ENCODE assay signal across 22 cellular contexts in the genomic region with DNA sequence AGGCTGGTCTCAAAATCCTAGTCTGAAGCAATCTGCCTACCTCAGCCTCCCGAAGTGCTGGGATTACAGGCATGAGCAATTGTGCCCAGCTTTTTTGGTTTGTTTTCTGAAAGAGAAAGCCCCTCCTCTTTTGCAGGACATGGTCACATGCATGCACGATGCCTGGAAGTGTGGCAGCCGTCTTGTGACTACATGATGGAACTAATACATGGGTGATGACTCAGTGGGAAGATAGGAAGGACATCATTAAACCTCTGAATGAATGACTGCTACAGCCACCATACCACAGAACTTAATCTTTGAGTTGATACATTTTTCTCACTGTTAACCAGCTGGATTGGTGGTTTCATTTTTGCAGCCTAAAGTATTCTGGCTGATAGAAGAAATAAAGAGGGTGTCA. TPM values are rescaled to one million over a fixed set of nuclear protein-coding genes. Genes with fewer than 3 reads are reported as not detected.
DNase-seq lines count a peak whose midpoint lies in the region; ATAC-seq and TF ChIP-seq lines count a peak whose summit lies in the region.
"Had no signal": no experiment of that assay in that cellular context is flagged by ENCODE, and none has a peak within 500 bp of the region (broad histone marks: within the 10 kb centered on the region; RNA-seq: fewer than 3 reads in every experiment).

No MANE protein-coding gene starts in this region.

- peak; percentile 36 for ATAC-seq in naive thymus-derived CD4-positive, alpha-beta T cell
- no peak for ATAC-seq in GM21576 (IDR thresholded peaks at IDR 0.05; ENCODE audit: unreplicated experiment)
- no peak for ATAC-seq in activated CD8-positive, alpha-beta memory T cell treated with anti-CD3 and anti-CD28 coated beads, Interleukin-2, amount 10 ng/mL, durations not matched to agents 7 days and 5 days
- ATAC-seq in GM18870 (IDR thresholded peaks at IDR 0.05; ENCODE audit: unreplicated experiment) = no peak
- ATAC-seq: esophagus mucosa, HCT116, left cardiac atrium, upper lobe of right lung had no signal

- peaks cover 18% of the 10 kb centered on the region for H3K27me3 ChIP-seq in GM23248 (replicated peaks; ENCODE audit: insufficient read depth)
- no peaks in the 10 kb centered on the region for H3K27me3 ChIP-seq in naive thymus-derived CD4-positive, alpha-beta T cell (ENCODE audit: control insufficient read depth in 2 of 2, insufficient read depth in 2 of 2, low read length in 2 of 2)
- peaks cover 28% of the 10 kb centered on the region for H3K27me3 ChIP-seq in MG63
- H3K27me3 ChIP-seq: BLaER1, right atrium auricular region, upper lobe of right lung had no signal

- no peaks in the 10 kb centered on the region for H3K79me2 ChIP-seq in GM23248 (ENCODE audit: insufficient read depth)

- no peak for TF ChIP-seq CTCF in epithelial cell of esophagus (IDR thresholded peaks at IDR 0.05; ENCODE audit: insufficient read depth, low read depth, low read length, missing control alignments)

- in situ Hi-C loops in GM23248 (cut with MboI) = no loop called here

- intact Hi-C loops in naive thymus-derived CD4-positive, alpha-beta T cell (cut with micrococcal nuclease) = no loop called here

- H2AFZ ChIP-seq in GM23248 = no peak overlapping the region

- no peak overlapping the region for H3K4me3 Mint-ChIP-seq in naive thymus-derived CD4-positive, alpha-beta T cell
- H3K4me3 Mint-ChIP-seq in activated CD8-positive, alpha-beta memory T cell treated with anti-CD3 and anti-CD28 coated beads, Interleukin-2, amount 10 ng/mL, durations not matched to agents 7 days and 5 days = no peak overlapping the region
- H3K4me3 Mint-ChIP-seq: stimulated activated naive CD8-positive, alpha-beta T cell treated with anti-CD3 and anti-CD28 coated beads, Interleukin-15, Interleukin-2, amounts not matched to agents 100 ng/mL and 50 ng/mL, for 24 hours; T-helper 2 cell treated with Interferon-gamma antibody and Interleukin-4, amounts not matched to agents 5 μg/mL and 100 μg/mL, for 36 hours had no signal

- no peak overlapping the region for H3K27ac ChIP-seq in GM23248
- H3K27ac ChIP-seq in naive thymus-derived CD4-positive, alpha-beta T cell (ENCODE audit: low read depth, low read length) = no peak overlapping the region
- H3K27ac ChIP-seq: BLaER1, right atrium auricular region, SJCRH30, upper lobe of right lung had no signal

- no peaks in the 10 kb centered on the region for H3K9me2 ChIP-seq in GM23248 (ENCODE audit: insufficient read depth)

- 7 to 8% methylated on average over 3 of the region's 3 CpGs for WGBS in GM23248 (ENCODE audit: low coverage in 1 of 2, low lambda C conversion rate in 2 of 2, missing lambda C conversion rate in 2 of 2), 2 experiments

- H3K9ac ChIP-seq in GM23248 = no peak overlapping the region
- H3K9ac ChIP-seq: BLaER1 had no signal

- peaks cover 13 to 44% (median 28%) of the 10 kb centered on the region in 5 donors for H3K27me3 Mint-ChIP-seq in naive thymus-derived CD4-positive, alpha-beta T cell
- peaks cover 29% of the 10 kb centered on the region for H3K27me3 Mint-ChIP-seq in activated CD8-positive, alpha-beta memory T cell treated with anti-CD3 and anti-CD28 coated beads, Interleukin-2, amount 10 ng/mL, durations not matched to agents 7 days and 5 days

- no peaks in the 10 kb centered on the region for H3K36me3 Mint-ChIP-seq in naive thymus-derived CD4-positive, alpha-beta T cell
- H3K36me3 Mint-ChIP-seq in activated CD8-positive, alpha-beta memory T cell treated with anti-CD3 and anti-CD28 coated beads, Interleukin-2, amount 10 ng/mL, durations not matched to agents 7 days and 5 days = no peaks in the 10 kb centered on the region

- H4K20me1 ChIP-seq in GM23248 (ENCODE audit: insufficient read depth) = no peaks in the 10 kb centered on the region
- H4K20me1 ChIP-seq: BLaER1 had no signal

- H3K36me3 ChIP-seq in GM23248 (ENCODE audit: low read depth) (no peaks in the 10 kb centered on the region), MG63 (no peaks in the 10 kb centered on the region)
- H3K36me3 ChIP-seq in naive thymus-derived CD4-positive, alpha-beta T cell (ENCODE audit: control insufficient read depth in 2 of 3, insufficient read depth in 3 of 3, low read length in 3 of 3) = no peaks in the 10 kb centered on the region
- H3K36me3 ChIP-seq: BLaER1, right atrium auricular region, SJCRH30, upper lobe of right lung had no signal

- H3K27ac Mint-ChIP-seq in naive thymus-derived CD4-positive, alpha-beta T cell = no peak overlapping the region
- no peak overlapping the region for H3K27ac Mint-ChIP-seq in activated CD8-positive, alpha-beta memory T cell treated with anti-CD3 and anti-CD28 coated beads, Interleukin-2, amount 10 ng/mL, durations not matched to agents 7 days and 5 days
- H3K27ac Mint-ChIP-seq: stimulated activated naive CD8-positive, alpha-beta T cell treated with anti-CD3 and anti-CD28 coated beads, Interleukin-15, Interleukin-2, amounts not matched to agents 100 ng/mL and 50 ng/mL, for 24 hours; T-helper 2 cell treated with Interferon-gamma antibody and Interleukin-4, amounts not matched to agents 5 μg/mL and 100 μg/mL, for 36 hours had no signal

- CTCF ChIA-PET in naive thymus-derived CD4-positive, alpha-beta T cell (lab: Charles Lee) = no interaction called here
- CTCF ChIA-PET in activated CD8-positive, alpha-beta memory T cell treated with anti-CD3 and anti-CD28 coated beads, Interleukin-2, amount 10 ng/mL, durations not matched to agents 7 days and 5 days (lab: Charles Lee) = no interaction called here

- no peak overlapping the region for H3K4me2 ChIP-seq in GM23248 (ENCODE audit: unreplicated experiment)
- H3K4me2 ChIP-seq: BLaER1 had no signal

- no peaks in the 10 kb centered on the region for H3K4me1 ChIP-seq in GM23248 (ENCODE audit: insufficient read depth)
- H3K4me1 ChIP-seq in naive thymus-derived CD4-positive, alpha-beta T cell (ENCODE audit: control insufficient read depth in 2 of 2, insufficient read depth in 2 of 2, low read length in 2 of 2) = no peaks in the 10 kb centered on the region
- H3K4me1 ChIP-seq: BLaER1, right atrium auricular region, SJCRH30, upper lobe of right lung had no signal

- H3K4me3 ChIP-seq in GM23248 (no peak overlapping the region), epithelial cell of esophagus (ENCODE audit: low read length) (no peak overlapping the region), MG63 (no peak overlapping the region)
- no peak overlapping the region for H3K4me3 ChIP-seq in naive thymus-derived CD4-positive, alpha-beta T cell (ENCODE audit: low read length)
- H3K4me3 ChIP-seq: BLaER1, right atrium auricular region, SJCRH30, upper lobe of right lung had no signal

- H3K4me1 Mint-ChIP-seq in naive thymus-derived CD4-positive, alpha-beta T cell = peaks cover 0 to 3% (median 0%) of the 10 kb centered on the region in 7 donors
- no peaks in the 10 kb centered on the region for H3K4me1 Mint-ChIP-seq in activated CD8-positive, alpha-beta memory T cell treated with anti-CD3 and anti-CD28 coated beads, Interleukin-2, amount 10 ng/mL, durations not matched to agents 7 days and 5 days

- H3K9me3 ChIP-seq in GM23248 (ENCODE audit: low read depth) (no peaks in the 10 kb centered on the region), MG63 (no peaks in the 10 kb centered on the region)
- no peaks in the 10 kb centered on the region for H3K9me3 ChIP-seq in naive thymus-derived CD4-positive, alpha-beta T cell (ENCODE audit: control insufficient read depth in 2 of 3, low read length in 3 of 3)
- H3K9me3 ChIP-seq: BLaER1, right atrium auricular region, SJCRH30, upper lobe of right lung had no signal

- peaks cover 0 to 3% (median 0%) of the 10 kb centered on the region in 11 donors for H3K9me3 Mint-ChIP-seq in naive thymus-derived CD4-positive, alpha-beta T cell
- H3K9me3 Mint-ChIP-seq in activated CD8-positive, alpha-beta memory T cell treated with anti-CD3 and anti-CD28 coated beads, Interleukin-2, amount 10 ng/mL, durations not matched to agents 7 days and 5 days (ENCODE audit: low read depth) = no peaks in the 10 kb centered on the region
- H3K9me3 Mint-ChIP-seq: stimulated activated naive CD8-positive, alpha-beta T cell treated with anti-CD3 and anti-CD28 coated beads, Interleukin-15, Interleukin-2, amounts not matched to agents 100 ng/mL and 50 ng/mL, for 24 hours; T-helper 2 cell treated with Interferon-gamma antibody and Interleukin-4, amounts not matched to agents 5 μg/mL and 100 μg/mL, for 36 hours had no signal

- DNase-seq in GM23248 = peak; percentile 44
- peak; percentile 32 for DNase-seq in OCI-M1 (lab: John Stamatoyannopoulos, UW)
- peak; percentile 29 for DNase-seq in epithelial cell of esophagus (ENCODE audit: low read depth)
- no peak for DNase-seq in naive thymus-derived CD4-positive, alpha-beta T cell
- DNase-seq in MG63 = no peak
- no peak for DNase-seq in activated CD8-positive, alpha-beta memory T cell treated with anti-CD3 and anti-CD28 coated beads, Interleukin-2, amount 10 ng/mL, durations not matched to agents 7 days and 5 days
- DNase-seq: DMS 273 treated with DMSO at 0.1 percent for 48 hours; hypothalamus; left cardiac atrium; NCI-H146; NCI-H345; SJCRH30; stimulated activated CD4-positive, alpha-beta T cell treated with anti-CD3 and anti-CD28 coated beads, Interleukin-15, amount 100 ng/mL, for 24 hours; upper lobe of right lung had no signal

- POLR2A ChIA-PET in naive thymus-derived CD4-positive, alpha-beta T cell (lab: Charles Lee) = no interaction called here

- no peaks in the 10 kb centered on the region for H3F3A ChIP-seq in GM23248 (ENCODE audit: insufficient read depth)

RNA-seq across cellular contexts. Expression of a gene that starts 13.4 kb away (rescaled TPM):
- 22.4 and 25.3 TPM in 2 replicates for total RNA-seq in GM23248 (2014; rRNA removed; shearing (Covaris generic))
- 49.4 and 53.7 TPM in 2 replicates for polyA plus RNA-seq in GM23248 (2016; fragmentation: Nextera tagmentation; extraction: Ambion mirVana)
- total RNA-seq in naive thymus-derived CD4-positive, alpha-beta T cell = 10 to 100 TPM; 41.7 to 72.9 (median 49.1) TPM
- 10 to 100 TPM; 84.0 to 93.4 TPM for polyA plus RNA-seq in naive thymus-derived CD4-positive, alpha-beta T cell
- 44.9 and 49.3 TPM in 2 replicates for total RNA-seq in MG63 (2014; rRNA removed; shearing (Covaris generic); ENCODE audit: low replicate concordance)
- 10 to 100 TPM; 79.8 to 90.2 TPM for total RNA-seq in activated CD8-positive, alpha-beta memory T cell treated with anti-CD3 and anti-CD28 coated beads, Interleukin-2, amount 10 ng/mL, durations not matched to agents 7 days and 5 days

Comparison
In these comparisons a context has a peak if more than half of its experiments do, and no peak if none do; other contexts are left out.
1. DNase-seq: peak in GM23248 (single experiment), OCI-M1 (single experiment) and epithelial cell of esophagus (single experiment); none in naive thymus-derived CD4-positive, alpha-beta T cell (0 of 9), MG63 (single experiment) and activated CD8-positive, alpha-beta memory T cell treated with anti-CD3 and anti-CD28 coated beads, Interleukin-2, amount 10 ng/mL, durations not matched to agents 7 days and 5 days (single experiment).